In the genomic region with DNA sequence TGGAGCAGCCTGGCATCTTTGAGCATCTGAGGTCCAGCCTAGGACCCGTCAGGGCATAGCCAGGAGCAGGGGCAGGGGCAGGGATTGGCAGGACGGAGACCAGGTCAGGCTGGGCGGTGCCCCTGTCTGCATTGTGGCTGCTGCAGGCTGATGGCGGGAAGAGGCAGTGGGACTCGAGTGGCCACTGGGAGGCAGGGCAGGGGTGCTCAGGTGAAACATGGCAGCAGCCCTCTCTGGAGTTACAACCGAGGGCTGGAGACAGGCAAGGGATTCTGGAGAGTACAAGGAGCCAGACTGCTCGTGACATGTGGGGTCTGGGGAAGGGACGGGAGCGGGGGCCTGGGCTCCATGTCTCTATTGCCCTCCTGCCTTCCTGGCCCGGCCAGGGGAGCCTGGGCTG, we compare ENCODE assay signal across 12 cellular contexts.
DNase-seq lines count a peak whose midpoint lies in the region; ATAC-seq, FAIRE-seq and TF ChIP-seq lines count a peak whose summit lies in the region.
"Had no signal": no experiment of that assay in that cellular context is flagged by ENCODE, and none has a peak within 500 bp of the region (broad histone marks: within the 10 kb centered on the region; RNA-seq: fewer than 3 reads in every experiment).

No MANE protein-coding gene starts in this region.

- in situ Hi-C loops in HepG2 (cut with HindIII; ENCODE audit: extremely low pct_ligation_motif_present, low pct_unique_long_range_greater_than_20kb), result no loop called here

- peak; percentile 63 for DNase-seq in D721Med (ENCODE audit: insufficient read length, low spot score)
- peak; percentile 85 for DNase-seq in HuH-7.5 (ENCODE audit: low spot score)
- DNase-seq in activated CD4-positive, alpha-beta memory T cell treated with anti-CD3 and anti-CD28 coated beads, Interleukin-2, amount 10 ng/mL, durations not matched to agents 7 days and 5 days, result no peak
- DNase-seq in HepG2 (ENCODE audit: low spot score), result peak; percentile 7
- no peak for DNase-seq in T-helper 1 cell
- no peak for DNase-seq in NCI-H446 treated with DMSO at 0.1 percent for 48 hours (lab: John Stamatoyannopoulos, UW)
- DNase-seq: activated naive CD4-positive, alpha-beta T cell treated with anti-CD3 and anti-CD28 coated beads, Interleukin-2, amount 50 U/mL, for 16 hours; erythroblast; KG1 had no signal

- TF ChIP-seq RAD21 in HepG2 (CRISPR knock-in tag; IDR thresholded peaks at IDR 0.05), result no peak

- no peak overlapping the region for H2AFZ ChIP-seq in HepG2 (ENCODE audit: low read length)

- H3K4me1 ChIP-seq in HepG2 (ENCODE audit: insufficient read depth, low read length), result peaks cover 6% of the 10 kb centered on the region; the same call in 1 of the 2 replicates
- H3K4me1 ChIP-seq: suprapubic skin had no signal

- ATAC-seq in HepG2, result peak; percentile 85
- ATAC-seq in HG03108 (IDR thresholded peaks at IDR 0.05; ENCODE audit: unreplicated experiment), result no peak
- no peak for ATAC-seq in GM18498 (IDR thresholded peaks at IDR 0.05; ENCODE audit: unreplicated experiment)

- no peak overlapping the region for H3K9ac ChIP-seq in HepG2 (ENCODE audit: insufficient read depth, low read depth, low read length)

- POLR2A ChIA-PET in activated CD4-positive, alpha-beta memory T cell treated with anti-CD3 and anti-CD28 coated beads, Interleukin-2, amount 10 ng/mL, durations not matched to agents 7 days and 5 days (lab: Charles Lee), result no interaction called here
- POLR2A ChIA-PET in HepG2 (lab: Yijun Ruan, JAX), result no interaction called here

- CTCF ChIA-PET in activated CD4-positive, alpha-beta memory T cell treated with anti-CD3 and anti-CD28 coated beads, Interleukin-2, amount 10 ng/mL, durations not matched to agents 7 days and 5 days (lab: Charles Lee), result no interaction called here
- CTCF ChIA-PET in HepG2 (lab: Yijun Ruan, JAX; ENCODE audit: low intra/inter-chr PET ratio, low total read pairs), result no interaction called here

- TF ChIP-seq CTCF in D721Med (IDR thresholded peaks at IDR 0.05; ENCODE audit: insufficient read depth, missing control alignments) (peak; percentile 46), HepG2 (CRISPR knock-in tag; IDR thresholded peaks at IDR 0.05) (peak; percentile 71)

- intact Hi-C loops in HepG2 (cut with micrococcal nuclease; ENCODE audit: unreplicated experiment), result no loop called here

- peaks cover 18 to 82% of the 10 kb centered on the region in 2 experiments for H3K27me3 ChIP-seq in HepG2 (ENCODE audit: control insufficient read depth in 1 of 2, insufficient read depth in 2 of 2, low read length in 2 of 2)

- H3K4me2 ChIP-seq in HepG2 (ENCODE audit: low read depth, low read length), result peak overlapping the region; percentile 27; the same call in 1 of the 2 replicates

- H3K9me3 ChIP-seq in HepG2 (ENCODE audit: low read length), result no peaks in the 10 kb centered on the region

- H3K4me3 Mint-ChIP-seq in activated CD4-positive, alpha-beta memory T cell treated with anti-CD3 and anti-CD28 coated beads, Interleukin-2, amount 10 ng/mL, durations not matched to agents 7 days and 5 days, result no peak overlapping the region

- no peak overlapping the region; a peak in 1 of 6 replicates for H3K4me3 ChIP-seq in HepG2 (replicated peaks in 1 of 3; ENCODE audit: insufficient read depth in 1 of 3, low read depth in 2 of 3, low read length in 3 of 3)
- H3K4me3 ChIP-seq: suprapubic skin had no signal

- peaks cover 11% of the 10 kb centered on the region for H3K36me3 Mint-ChIP-seq in activated CD4-positive, alpha-beta memory T cell treated with anti-CD3 and anti-CD28 coated beads, Interleukin-2, amount 10 ng/mL, durations not matched to agents 7 days and 5 days (ENCODE audit: low read depth)

- no TSS peak for BruUV-seq in HepG2 (replicated peaks; lab: Mats Ljungman, UMichigan)

- no peak for TF ChIP-seq POLR2A in HepG2 (IDR thresholded peaks at IDR 0.05; ENCODE audit: insufficient read depth in 1 of 2, low read depth in 2 of 2, low read length in 2 of 2)

- WGBS in HepG2 (ENCODE audit: low lambda C conversion rate), result 0% methylated on average over 9 of the region's 10 CpGs

- H3K9me3 Mint-ChIP-seq in activated CD4-positive, alpha-beta memory T cell treated with anti-CD3 and anti-CD28 coated beads, Interleukin-2, amount 10 ng/mL, durations not matched to agents 7 days and 5 days, result peaks cover 13% of the 10 kb centered on the region

- peaks cover 44% of the 10 kb centered on the region for H3K4me1 Mint-ChIP-seq in activated CD4-positive, alpha-beta memory T cell treated with anti-CD3 and anti-CD28 coated beads, Interleukin-2, amount 10 ng/mL, durations not matched to agents 7 days and 5 days

- H3K36me3 ChIP-seq in HepG2 (replicated peaks in 1 of 2; ENCODE audit: control insufficient read depth in 1 of 2, insufficient read depth in 2 of 2, low read length in 2 of 2), result no peaks in the 10 kb centered on the region
- H3K36me3 ChIP-seq: suprapubic skin had no signal

- no peak for TF ChIP-seq EP300 in HepG2 (IDR thresholded peaks at IDR 0.05; ENCODE audit: low read depth in 2 of 2, low read length in 2 of 2)
- no peak for TF ChIP-seq EP300 in HepG2 (CRISPR knock-in tag; IDR thresholded peaks at IDR 0.05; ENCODE audit: borderline replicate concordance)

- no peaks in the 10 kb centered on the region for H3K79me2 ChIP-seq in HepG2 (ENCODE audit: insufficient read depth, low read length)

- 0 out of 2 replicates have a peak, but pooled peaks cover 2% of the 10 kb centered on the region for H4K20me1 ChIP-seq in HepG2 (ENCODE audit: insufficient read depth, low read length)

- FAIRE-seq in D721Med (lab: Jason Lieb, UNC), result no peak
- FAIRE-seq in HepG2 (lab: Jason Lieb, UNC), result no peak

- H3K27ac ChIP-seq in HepG2 (ENCODE audit: extremely low read length, insufficient read depth, low read length), result no peak overlapping the region
- H3K27ac ChIP-seq: suprapubic skin had no signal

- H3K27ac Mint-ChIP-seq in activated CD4-positive, alpha-beta memory T cell treated with anti-CD3 and anti-CD28 coated beads, Interleukin-2, amount 10 ng/mL, durations not matched to agents 7 days and 5 days, result peak overlapping the region; percentile 31

- H3K27me3 Mint-ChIP-seq in activated CD4-positive, alpha-beta memory T cell treated with anti-CD3 and anti-CD28 coated beads, Interleukin-2, amount 10 ng/mL, durations not matched to agents 7 days and 5 days, result peaks cover 2% of the 10 kb centered on the region

TF ChIP-seq in HepG2, 621 proteins besides CTCF, POLR2A, EP300 and RAD21:
- TF ChIP-seq STAG1 (CRISPR knock-in tag; IDR thresholded peaks at IDR 0.05), result peak; percentile 58
- TF ChIP-seq, protein P1, sequence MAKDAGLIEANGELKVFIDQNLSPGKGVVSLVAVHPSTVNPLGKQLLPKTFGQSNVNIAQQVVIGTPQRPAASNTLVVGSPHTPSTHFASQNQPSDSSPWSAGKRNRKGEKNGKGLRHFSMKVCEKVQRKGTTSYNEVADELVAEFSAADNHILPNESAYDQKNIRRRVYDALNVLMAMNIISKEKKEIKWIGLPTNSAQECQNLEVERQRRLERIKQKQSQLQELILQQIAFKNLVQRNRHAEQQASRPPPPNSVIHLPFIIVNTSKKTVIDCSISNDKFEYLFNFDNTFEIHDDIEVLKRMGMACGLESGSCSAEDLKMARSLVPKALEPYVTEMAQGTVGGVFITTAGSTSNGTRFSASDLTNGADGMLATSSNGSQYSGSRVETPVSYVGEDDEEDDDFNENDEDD (CRISPR knock-in tag; IDR thresholded peaks at IDR 0.05; ENCODE audit: borderline replicate concordance), result peak; percentile 64; the same call in 1 of the 2 replicates
- no peak for TF ChIP-seq ZNF879 (CRISPR knock-in tag; IDR thresholded peaks at IDR 0.05)
- TF ChIP-seq ZNF574 (CRISPR knock-in tag; IDR thresholded peaks at IDR 0.05), result 0 out of 2 replicates have a peak, but pooled peaks have one; percentile 21
- TF ChIP-seq MYC (CRISPR knock-in tag; IDR thresholded peaks at IDR 0.05; ENCODE audit: borderline replicate concordance), result peak; percentile 19; the same call in 1 of the 2 replicates
TF ChIP-seq in HepG2: peak in this region for 4.

Comparison
In these comparisons a context has a peak if more than half of its experiments do, and no peak if none do; other contexts are left out.
1. DNase-seq: peak in D721Med (single experiment), HuH-7.5 (single experiment) and HepG2 (single experiment); none in activated CD4-positive, alpha-beta memory T cell treated with anti-CD3 and anti-CD28 coated beads, Interleukin-2, amount 10 ng/mL, durations not matched to agents 7 days and 5 days (single experiment), T-helper 1 cell (0 of 5) and NCI-H446 treated with DMSO at 0.1 percent for 48 hours (single experiment).